ENCODE assay signal across 15 cellular contexts in the genomic region with DNA sequence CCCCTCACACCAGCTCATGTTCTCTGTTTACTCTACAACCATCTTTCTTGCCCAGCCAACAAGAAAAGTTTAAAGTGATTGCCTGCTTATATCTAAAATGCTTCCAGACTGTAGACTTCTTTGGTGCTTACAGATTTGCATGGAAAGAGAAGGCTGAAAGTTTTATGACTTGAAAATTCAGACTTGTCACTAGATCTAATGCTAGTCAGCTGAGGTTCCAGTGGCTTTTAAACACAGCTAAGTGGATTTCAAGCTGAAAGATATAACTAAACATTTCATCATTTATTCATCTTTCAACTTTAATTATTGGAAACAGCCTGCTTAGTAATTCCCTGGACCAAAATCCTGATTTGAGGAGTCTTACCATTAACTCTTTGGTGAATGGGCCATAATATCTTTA.
"Had no signal": no experiment of that assay in that cellular context is flagged by ENCODE, and none has a peak within 500 bp of the region (broad histone marks: within the 10 kb centered on the region; RNA-seq: fewer than 3 reads in every experiment).

No MANE protein-coding gene starts in this region.

- ATAC-seq: activated CD4-positive, CD25-positive, alpha-beta regulatory T cell treated with anti-CD3 and anti-CD28 coated beads, Interleukin-2, amount 50 U/mL, for 24 hours; activated CD8-positive, alpha-beta T cell treated with anti-CD3 and anti-CD28 coated beads, Interleukin-2, amount 10 ng/mL, durations not matched to agents 7 days and 5 days; activated T-cell treated with anti-CD3 and anti-CD28 coated beads, Interleukin-2, amount 50 U/mL, for 72 hours; naive thymus-derived CD4-positive, alpha-beta T cell; sciatic nerve; stimulated activated memory B cell treated with anti-CD40 and anti-IgM and Interleukin-4, amounts not matched to agents 10 μg/mL and 1 μg/mL and 100 μg/mL, for 72 hours; T-helper 17 cell had no signal

- H3K27me3 ChIP-seq: cardiac muscle cell, tibial nerve had no signal

- H3K79me2 ChIP-seq: parathyroid adenoma had no signal

- H3K36me3 ChIP-seq: cardiac muscle cell, spleen had no signal

- DNase-seq: activated CD4-positive, alpha-beta T cell treated with anti-CD3 and anti-CD28 coated beads, Interleukin-2, amount 10 ng/mL, durations not matched to agents 7 days and 5 days; activated CD8-positive, alpha-beta T cell treated with anti-CD3 and anti-CD28 coated beads, Interleukin-2, amount 10 ng/mL, durations not matched to agents 7 days and 5 days; activated gamma-delta T cell; activated T-cell treated with anti-CD3 and anti-CD28 coated beads, Interleukin-2, amount 50 U/mL, for 72 hours; naive thymus-derived CD4-positive, alpha-beta T cell; spleen; stimulated activated CD4-positive, alpha-beta T cell treated with anti-CD3 and anti-CD28 coated beads, Interleukin-4, amount 100 ng/mL, for 4 hours; T-helper 17 cell had no signal

- H2AFZ ChIP-seq: parathyroid adenoma had no signal

- H3K9me3 ChIP-seq: spleen, tibial nerve had no signal

- H3K4me1 ChIP-seq: parathyroid adenoma, spleen had no signal

- H3K27ac ChIP-seq: cardiac muscle cell, epithelial cell of prostate, parathyroid adenoma, spleen, tibial nerve had no signal

- H3K4me3 ChIP-seq: cardiac muscle cell, spleen, tibial nerve had no signal
